8 cellular contexts compared by ENCODE assay signal in genomic region chr2:216499641-216500218, GRCh38. TPM values are rescaled to one million over a fixed set of nuclear protein-coding genes. Genes with fewer than 3 reads are reported as not detected.
DNase-seq lines count a peak whose midpoint lies in the region; ATAC-seq, FAIRE-seq and TF ChIP-seq lines count a peak whose summit lies in the region.

No MANE protein-coding gene starts in this region.

- H3K4me3 ChIP-seq in kidney epithelial cell (ENCODE audit: low read depth, low read length) (peak overlapping the region; percentile 76), thyroid gland (replicated peaks in 1 of 3) (peak overlapping the region in 2 of 3 donors; percentile 51 to 92)

- H3K9me3 Mint-ChIP-seq in activated T-cell treated with anti-CD3 and anti-CD28 coated beads, Interleukin-2, amount 50 U/mL, for 24 hours = peaks cover 2% of the 10 kb centered on the region
- no peaks in the 10 kb centered on the region for H3K9me3 Mint-ChIP-seq in activated naive CD8-positive, alpha-beta T cell (ENCODE audit: low read depth)

- no peaks in the 10 kb centered on the region for H3K9me3 ChIP-seq in thyroid gland

- H3K27me3 Mint-ChIP-seq in activated T-cell treated with anti-CD3 and anti-CD28 coated beads, Interleukin-2, amount 50 U/mL, for 24 hours = no peaks in the 10 kb centered on the region
- H3K27me3 Mint-ChIP-seq in activated naive CD8-positive, alpha-beta T cell = no peaks in the 10 kb centered on the region

- H3K36me3 ChIP-seq in kidney epithelial cell (ENCODE audit: control insufficient read depth, insufficient read depth, low read length) (peaks cover 2% of the 10 kb centered on the region), thyroid gland (peaks cover 36 to 44% of the 10 kb centered on the region in 2 donors)

- WGBS in thyroid gland, 2 donors = 27 to 35% methylated on average over 6 of the region's 6 CpGs

- no peak for TF ChIP-seq CTCF in kidney epithelial cell (IDR thresholded peaks at IDR 0.05; ENCODE audit: insufficient read depth, low read length, poor library complexity, severe bottlenecking)
- TF ChIP-seq CTCF in thyroid gland (IDR thresholded peaks at IDR 0.05) = no peak

- no peak for ATAC-seq in GM19324 (IDR thresholded peaks at IDR 0.05; ENCODE audit: low FRiP score, unreplicated experiment)

- peaks cover 57% of the 10 kb centered on the region for H3K4me1 Mint-ChIP-seq in activated T-cell treated with anti-CD3 and anti-CD28 coated beads, Interleukin-2, amount 50 U/mL, for 24 hours (ENCODE audit: low read depth)
- H3K4me1 Mint-ChIP-seq in activated naive CD8-positive, alpha-beta T cell (ENCODE audit: low read depth) = peaks cover 55% of the 10 kb centered on the region

- H3K36me3 Mint-ChIP-seq in activated T-cell treated with anti-CD3 and anti-CD28 coated beads, Interleukin-2, amount 50 U/mL, for 24 hours (ENCODE audit: low read depth) = peaks cover 74% of the 10 kb centered on the region
- peaks cover 39% of the 10 kb centered on the region for H3K36me3 Mint-ChIP-seq in activated naive CD8-positive, alpha-beta T cell

- peak overlapping the region in 1 of 3 donors; percentile 96 for H3K27ac ChIP-seq in thyroid gland

- intact Hi-C loops in thyroid gland (cut with DNase I) = loop anchor here (10.0 kb wide), 1 partner anchor 85 kb away; the partner anchor contains the start of gene SMARCAL1

- DNase-seq in activated T-cell treated with anti-CD3 and anti-CD28 coated beads, Interleukin-2, amount 50 U/mL, for 24 hours = peak; percentile 43
- no peak for DNase-seq in activated T-cell treated with anti-CD3 and anti-CD28 coated beads, Interleukin-2, amount 50 U/mL, for 48 hours
- DNase-seq in kidney epithelial cell (ENCODE audit: low read depth) = no peak
- DNase-seq in thyroid gland = no peak
- DNase-seq in urothelium cell line (ENCODE audit: low spot score) = no peak
- no peak for DNase-seq in NCI-H2171 treated with DMSO at 0.1 percent for 48 hours (lab: John Stamatoyannopoulos, UW)

- no peaks in the 10 kb centered on the region for H3K27me3 ChIP-seq in kidney epithelial cell (ENCODE audit: control insufficient read depth, insufficient read depth, low read length)
- H3K27me3 ChIP-seq in thyroid gland = no peaks in the 10 kb centered on the region

- TF ChIP-seq POLR2A in thyroid gland (IDR thresholded peaks at IDR 0.05) = no peak

- H3K4me3 Mint-ChIP-seq in activated T-cell treated with anti-CD3 and anti-CD28 coated beads, Interleukin-2, amount 50 U/mL, for 24 hours = peak overlapping the region; percentile 91
- H3K4me3 Mint-ChIP-seq in activated naive CD8-positive, alpha-beta T cell = peak overlapping the region; percentile 95

- peak overlapping the region; percentile 97 for H3K27ac Mint-ChIP-seq in activated T-cell treated with anti-CD3 and anti-CD28 coated beads, Interleukin-2, amount 50 U/mL, for 24 hours
- peak overlapping the region; percentile 98 for H3K27ac Mint-ChIP-seq in activated naive CD8-positive, alpha-beta T cell

- FAIRE-seq in urothelium cell line (lab: Jason Lieb, UNC) = no peak

- peaks cover 21 to 22% of the 10 kb centered on the region in 2 donors for H3K4me1 ChIP-seq in thyroid gland

RNA-seq across cellular contexts. Expression of gene RPL37A, which starts 1.1 kb away (rescaled TPM):
- 2,564 and 2,634 TPM in 2 replicates for total RNA-seq in kidney epithelial cell
- 1,000 to 10,000 TPM in 1 of 4 donors, 100 to 1,000 TPM in 3; 393 to 1,147 (median 736) TPM for total RNA-seq in thyroid gland
